Comparison of ENCODE assay signal across 1 cellular context in the genomic region with DNA sequence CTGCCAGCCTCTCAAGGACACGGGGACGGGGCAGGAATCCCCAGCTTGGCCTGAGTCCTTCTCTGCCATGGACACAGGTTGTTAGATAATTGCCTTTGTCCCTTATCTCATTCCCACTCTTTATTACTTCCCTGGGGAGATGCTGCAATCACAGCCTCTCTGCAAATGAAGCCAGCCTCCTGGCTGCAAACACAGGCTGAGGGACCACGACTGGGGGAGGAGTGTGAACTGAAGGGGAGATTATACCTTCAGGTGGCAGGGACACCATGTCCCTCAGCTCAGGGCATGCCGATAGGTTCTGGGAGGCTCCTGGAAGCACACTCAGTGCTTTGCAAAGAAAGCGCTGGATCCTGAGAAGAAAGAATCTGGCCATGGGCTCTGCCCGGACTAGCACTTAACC.
TF ChIP-seq lines count a peak whose summit lies in the region.

No MANE protein-coding gene starts in this region.

TF ChIP-seq in SK-N-SH, 30 proteins besides CTCF, POLR2A, EP300 and RAD21 (continued from another document):
- TF ChIP-seq MEF2A (IDR thresholded peaks at IDR 0.05; ENCODE audit: borderline replicate concordance, low read depth) (no peak), NRF1 (IDR thresholded peaks at IDR 0.05; ENCODE audit: low read depth, low read length) (no peak), ELF1 (IDR thresholded peaks at IDR 0.05) (no peak), FOSL2 (IDR thresholded peaks at IDR 0.05; ENCODE audit: borderline replicate concordance, low read depth) (no peak), SIN3A (IDR thresholded peaks at IDR 0.05; ENCODE audit: borderline replicate concordance, low read depth, low read length) (no peak), TEAD4 (IDR thresholded peaks at IDR 0.05; ENCODE audit: borderline replicate concordance, insufficient read depth) (no peak), FOXM1 (IDR thresholded peaks at IDR 0.05; ENCODE audit: low read depth) (no peak), PBX3 (IDR thresholded peaks at IDR 0.05) (no peak), RCOR1 (IDR thresholded peaks at IDR 0.05; ENCODE audit: low read length) (peak; percentile 69; the same call in 1 of the 2 replicates)
- TF ChIP-seq, protein P1, sequence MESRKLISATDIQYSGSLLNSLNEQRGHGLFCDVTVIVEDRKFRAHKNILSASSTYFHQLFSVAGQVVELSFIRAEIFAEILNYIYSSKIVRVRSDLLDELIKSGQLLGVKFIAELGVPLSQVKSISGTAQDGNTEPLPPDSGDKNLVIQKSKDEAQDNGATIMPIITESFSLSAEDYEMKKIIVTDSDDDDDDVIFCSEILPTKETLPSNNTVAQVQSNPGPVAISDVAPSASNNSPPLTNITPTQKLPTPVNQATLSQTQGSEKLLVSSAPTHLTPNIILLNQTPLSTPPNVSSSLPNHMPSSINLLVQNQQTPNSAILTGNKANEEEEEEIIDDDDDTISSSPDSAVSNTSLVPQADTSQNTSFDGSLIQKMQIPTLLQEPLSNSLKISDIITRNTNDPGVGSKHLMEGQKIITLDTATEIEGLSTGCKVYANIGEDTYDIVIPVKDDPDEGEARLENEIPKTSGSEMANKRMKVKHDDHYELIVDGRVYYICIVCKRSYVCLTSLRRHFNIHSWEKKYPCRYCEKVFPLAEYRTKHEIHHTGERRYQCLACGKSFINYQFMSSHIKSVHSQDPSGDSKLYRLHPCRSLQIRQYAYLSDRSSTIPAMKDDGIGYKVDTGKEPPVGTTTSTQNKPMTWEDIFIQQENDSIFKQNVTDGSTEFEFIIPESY (IDR thresholded peaks at IDR 0.05; ENCODE audit: borderline replicate concordance, low read depth): no peak
- TF ChIP-seq, protein P2, sequence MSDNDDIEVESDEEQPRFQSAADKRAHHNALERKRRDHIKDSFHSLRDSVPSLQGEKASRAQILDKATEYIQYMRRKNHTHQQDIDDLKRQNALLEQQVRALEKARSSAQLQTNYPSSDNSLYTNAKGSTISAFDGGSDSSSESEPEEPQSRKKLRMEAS (IDR thresholded peaks at IDR 0.05; ENCODE audit: low read depth): no peak
